Comparison of ENCODE assay signal across 8 cellular contexts in the genomic region with DNA sequence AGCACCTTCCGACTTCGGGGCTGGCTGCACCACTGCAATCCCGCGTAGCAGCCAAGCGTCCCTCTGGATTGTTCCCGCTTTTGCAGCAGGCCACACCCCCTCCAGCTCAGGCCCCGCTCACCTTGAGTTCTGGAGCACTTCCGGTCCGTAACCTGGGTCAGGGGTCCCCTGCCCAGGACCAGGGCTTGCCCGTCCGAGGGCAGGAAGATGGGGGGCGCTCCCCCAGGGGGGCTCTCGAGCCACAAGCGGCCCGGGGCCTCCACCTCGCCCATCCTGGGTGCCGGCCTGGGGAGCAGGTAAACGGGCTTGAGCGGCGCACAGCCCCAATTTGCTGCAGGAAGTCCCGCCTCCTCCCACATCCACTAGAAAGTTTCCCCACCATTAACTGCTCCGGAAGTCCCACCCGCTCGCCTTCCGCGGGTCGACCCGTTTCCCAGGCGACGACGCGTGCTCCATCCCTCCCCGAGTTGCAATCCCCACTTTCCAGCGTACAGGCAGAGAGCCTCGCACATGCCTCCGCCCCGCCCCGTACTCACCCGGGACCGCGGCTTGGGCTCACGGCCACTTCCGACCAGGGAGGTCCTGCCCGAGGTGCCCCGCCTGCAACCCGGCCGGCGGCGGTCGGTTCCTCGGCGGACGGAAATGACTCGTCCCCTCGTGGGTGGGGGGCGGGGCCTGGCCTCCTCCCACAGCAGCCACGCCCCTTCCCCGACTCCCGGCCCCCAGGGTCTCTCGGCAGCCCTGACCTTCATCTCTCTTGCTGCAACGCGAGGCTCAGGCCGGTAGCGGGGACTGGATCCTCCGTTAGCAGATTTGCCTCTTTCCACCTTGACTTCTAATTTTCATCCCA. TPM values are rescaled to one million over a fixed set of nuclear protein-coding genes. Genes with fewer than 3 reads are reported as not detected.
DNase-seq lines count a peak whose midpoint lies in the region; FAIRE-seq and TF ChIP-seq lines count a peak whose summit lies in the region.

A gene (minus strand): TSS at position 644 of the 850 bp plus-strand sequence. CDS start 372 bp downstream, at position 272.

- H3K23me2 ChIP-seq in H1 (ENCODE audit: low read depth, low read length): peaks cover 15% of the 10 kb centered on the region

- peaks cover 0 to 3% (median 0%) of the 10 kb centered on the region in 8 donors for H3K9me3 Mint-ChIP-seq in CD4-positive, alpha-beta memory T cell

- H2AK5ac ChIP-seq in H1 (ENCODE audit: low read depth, low read length) (peak within 1 kb of the TSS; percentile 93; the same call in 1 of the 2 replicates), mesendoderm (ENCODE audit: low read length) (no peak within 1 kb of the TSS)

- H3K27ac Mint-ChIP-seq in CD4-positive, alpha-beta memory T cell: peak within 1 kb of the TSS in 2 of 7 donors; percentile 91 to 92

- H4K91ac ChIP-seq in H1 (replicated peaks; ENCODE audit: insufficient read length, low read length): peak within 1 kb of the TSS; percentile 97

- H4K8ac ChIP-seq in H1 (ENCODE audit: extremely low read depth, insufficient read depth, low read length) (peak within 1 kb of the TSS; percentile 97), mesendoderm (ENCODE audit: low read depth, low read length) (no peak within 1 kb of the TSS)

- peak within 1 kb of the TSS; percentile 26 to 81 for H3K4me3 ChIP-seq in CD4-positive, alpha-beta memory T cell (ENCODE audit: low read length in 2 of 2)
- H3K4me3 ChIP-seq in HUES6 (ENCODE audit: low read depth, low read length): peak within 1 kb of the TSS; percentile 97
- H3K4me3 ChIP-seq in NT2/D1 (ENCODE audit: insufficient read length, low read depth): peak within 1 kb of the TSS; percentile 86
- H3K4me3 ChIP-seq in H1 (ENCODE audit: extremely low read depth in 1 of 4, insufficient read depth in 2 of 4, low read depth in 3 of 4, low read length in 4 of 4): peak within 1 kb of the TSS; percentile 68 to 96 (median 90)
- peak within 1 kb of the TSS; percentile 81 for H3K4me3 ChIP-seq in mesendoderm (ENCODE audit: low read length)

- H3K23ac ChIP-seq in H1 (ENCODE audit: insufficient read length) (no peak within 1 kb of the TSS), mesendoderm (ENCODE audit: low read length) (no peak within 1 kb of the TSS)

- peaks cover 21% of the 10 kb centered on the region for H3K36me3 ChIP-seq in CD4-positive, alpha-beta memory T cell (ENCODE audit: insufficient read depth, low read length)
- H3K36me3 ChIP-seq in HUES6 (ENCODE audit: control insufficient read depth, insufficient read depth, low read length) (peaks cover 26% of the 10 kb centered on the region), NT2/D1 (ENCODE audit: insufficient read depth, insufficient read length, low read length) (peaks cover 56% of the 10 kb centered on the region), H1 (ENCODE audit: control insufficient read depth in 2 of 4, insufficient read depth in 4 of 4, low read length in 3 of 4) (peaks cover 13 to 22% (median 19%) of the 10 kb centered on the region in 4 experiments), mesendoderm (ENCODE audit: control insufficient read depth, insufficient read depth, low read length) (peaks cover 6% of the 10 kb centered on the region)

- no peaks in the 10 kb centered on the region for H3K27me3 Mint-ChIP-seq in CD4-positive, alpha-beta memory T cell

- peak within 1 kb of the TSS; percentile 68; the same call in 1 of the 2 replicates for H2BK12ac ChIP-seq in H1 (ENCODE audit: low read depth, low read length)

- peak; percentile 7 to 84 for TF ChIP-seq POLR2A in H1 (IDR thresholded peaks at IDR 0.05; ENCODE audit: control extremely low read depth in 1 of 2, low read depth in 2 of 2, low read length in 2 of 2)

- intact Hi-C loops in CD4-positive, alpha-beta memory T cell (cut with micrococcal nuclease): loop anchor here (1.0 to 5.0 kb wide), 4 partner anchors 17 to 1545 kb away; a partner anchor contains a TSS

- no peak for TF ChIP-seq RAD21 in H1 (IDR thresholded peaks at IDR 0.05 in 1 of 2, conservative IDR thresholded peaks at IDR 0.05 in 1 of 2; ENCODE audit: low read depth in 2 of 2, low read length in 2 of 2)

- peak within 1 kb of the TSS; percentile 65 for H2BK120ac ChIP-seq in H1 (replicated peaks; ENCODE audit: low read depth, low read length)
- H2BK120ac ChIP-seq in mesendoderm (ENCODE audit: low read depth, low read length): no peak within 1 kb of the TSS

- CTCF ChIA-PET in CD4-positive, alpha-beta memory T cell (lab: Charles Lee; ENCODE audit: partially characterized antibody): interaction anchor here (1.0 to 2.8 kb wide), 5 partner anchors 10 to 149 kb away, joined by 3 to 10 read pairs (median 3); a partner anchor contains a TSS
- CTCF ChIA-PET in H1 (lab: Charles Lee; ENCODE audit: partially characterized antibody): interaction anchor here (0.6 kb wide), 1 partner anchor 32 kb away, joined by 3 read pairs; no protein-coding TSS in a partner anchor

- H2BK20ac ChIP-seq in H1 (ENCODE audit: low read length): no peak within 1 kb of the TSS

- H3K79me1 ChIP-seq in H1 (ENCODE audit: low read depth, low read length) (peaks cover 15% of the 10 kb centered on the region), mesendoderm (ENCODE audit: low read length) (peaks cover 9% of the 10 kb centered on the region)

- peak within 1 kb of the TSS; percentile 95 for H3K27ac ChIP-seq in CD4-positive, alpha-beta memory T cell (ENCODE audit: low read depth, low read length)
- H3K27ac ChIP-seq in HUES6 (ENCODE audit: low read depth, low read length) (peak within 1 kb of the TSS; percentile 93), H1 (ENCODE audit: low read depth, low read length) (peak within 1 kb of the TSS; percentile 70), mesendoderm (ENCODE audit: low read depth, low read length) (peak within 1 kb of the TSS; percentile 91)

- H3K4me2 ChIP-seq in H1 (ENCODE audit: insufficient read depth in 1 of 2, low read depth in 2 of 2, low read length in 2 of 2): peak within 1 kb of the TSS; percentile 77 to 93
- H3K4me2 ChIP-seq in mesendoderm (ENCODE audit: low read length): peak within 1 kb of the TSS; percentile 31

- peak within 1 kb of the TSS in 5 of 8 donors; percentile 97 to 100 (median 98) for H3K4me3 Mint-ChIP-seq in CD4-positive, alpha-beta memory T cell

- peak within 1 kb of the TSS; percentile 98 for H3K18ac ChIP-seq in H1 (ENCODE audit: extremely low read depth, low read length)
- peak within 1 kb of the TSS; percentile 63 for H3K18ac ChIP-seq in mesendoderm (ENCODE audit: low read length)

- H3K4me1 ChIP-seq in CD4-positive, alpha-beta memory T cell (ENCODE audit: insufficient read depth, low read length): peaks cover 53% of the 10 kb centered on the region
- peaks cover 24% of the 10 kb centered on the region for H3K4me1 ChIP-seq in HUES6 (ENCODE audit: control insufficient read depth, insufficient read depth, low read length)
- H3K4me1 ChIP-seq in NT2/D1 (ENCODE audit: insufficient read depth, insufficient read length): peaks cover 25% of the 10 kb centered on the region
- peaks cover 0 to 15% (median 6%) of the 10 kb centered on the region in 4 experiments; a peak in 5 of 7 replicates for H3K4me1 ChIP-seq in H1 (replicated peaks in 1 of 4; ENCODE audit: control insufficient read depth in 3 of 4, insufficient read depth in 4 of 4, low read length in 3 of 4)
- peaks cover 4% of the 10 kb centered on the region for H3K4me1 ChIP-seq in mesendoderm (ENCODE audit: control insufficient read depth, low read depth, low read length)

- peaks cover 17 to 52% (median 25%) of the 10 kb centered on the region in 4 donors for H3K4me1 Mint-ChIP-seq in CD4-positive, alpha-beta memory T cell

- 1% methylated on average over 45 of the region's 65 CpGs; no CpG with 5 or more reads in 1 of the 2 experiments for WGBS in H1 (ENCODE audit: extremely low coverage in 1 of 2, insufficient coverage in 1 of 2, insufficient read length in 1 of 2, insufficient replicate concordance in 2 of 2, low coverage in 1 of 2, low lambda C conversion rate in 2 of 2, missing lambda C conversion rate in 1 of 2), 2 experiments
- WGBS in mesendoderm (ENCODE audit: extremely low coverage, insufficient coverage, low lambda C conversion rate): no CpG with 5 or more reads among the region's 65 CpGs

- peak within 1 kb of the TSS; percentile 95 for H2BK5ac ChIP-seq in H1 (ENCODE audit: low read depth, low read length)
- peak within 1 kb of the TSS; percentile 76 for H2BK5ac ChIP-seq in mesendoderm (ENCODE audit: low read length)

- H3K9ac ChIP-seq in HUES6 (ENCODE audit: low read length): peak within 1 kb of the TSS; percentile 87
- peak within 1 kb of the TSS; percentile 93 for H3K9ac ChIP-seq in NT2/D1 (ENCODE audit: insufficient read length, low read depth)
- H3K9ac ChIP-seq in H1 (replicated peaks in 1 of 4; ENCODE audit: extremely low read depth in 1 of 4, low read depth in 3 of 4, low read length in 3 of 4): peak within 1 kb of the TSS; percentile 80 to 93 (median 84)
- H3K9ac ChIP-seq in mesendoderm (ENCODE audit: low read length): peak within 1 kb of the TSS; percentile 82

- no peaks in the 10 kb centered on the region for H3K9me3 ChIP-seq in CD4-positive, alpha-beta memory T cell (ENCODE audit: control insufficient read depth in 1 of 2, low read length in 2 of 2)
- no peaks in the 10 kb centered on the region for H3K9me3 ChIP-seq in HUES6 (ENCODE audit: control insufficient read depth, insufficient read depth, low read depth, low read length)
- no peaks in the 10 kb centered on the region for H3K9me3 ChIP-seq in NT2/D1 (ENCODE audit: insufficient read depth, low read length)
- H3K9me3 ChIP-seq in H1 (ENCODE audit: insufficient read depth in 2 of 2, low read depth in 1 of 2, low read length in 1 of 2): no peaks in the 10 kb centered on the region

- H3K79me2 ChIP-seq in H1 (ENCODE audit: control insufficient read depth in 1 of 2, insufficient read depth in 2 of 2, low read length in 2 of 2) (peaks cover 0 to 27% of the 10 kb centered on the region in 2 experiments; a peak in 2 of 4 replicates), mesendoderm (ENCODE audit: control insufficient read depth, insufficient read depth, low read length) (peaks cover 20% of the 10 kb centered on the region)

- peaks cover 4 to 33% of the 10 kb centered on the region in 2 donors for H3K36me3 Mint-ChIP-seq in CD4-positive, alpha-beta memory T cell

- no peak for TF ChIP-seq EP300 in H1 (IDR thresholded peaks at IDR 0.05; ENCODE audit: borderline replicate concordance in 1 of 2, low read depth in 2 of 2, low read length in 2 of 2)

- no peak within 1 kb of the TSS; the same call in 1 of the 2 replicates for H2AFZ ChIP-seq in H1 (ENCODE audit: low read length)

- H3K56ac ChIP-seq in H1 (replicated peaks; ENCODE audit: insufficient read length, low read depth, low read length): peak within 1 kb of the TSS; percentile 83
- peak within 1 kb of the TSS; percentile 96 for H3K56ac ChIP-seq in mesendoderm (ENCODE audit: low read length)

- DNase-seq in CD4-positive, alpha-beta memory T cell: peak; percentile 88 to 90 (median 89)
- DNase-seq in GM20000 (ENCODE audit: low spot score) (peak; percentile 96), NT2/D1 (ENCODE audit: low read depth, low spot score) (no peak), H1 (ENCODE audit: low read depth in 1 of 2, low spot score in 2 of 2) (peak in 1 of 2 experiments; percentile 93), mesendoderm (peak; percentile 95)
- DNase-seq in activated CD8-positive, alpha-beta memory T cell treated with anti-CD3 and anti-CD28 coated beads for 48 hours (ENCODE audit: low read depth in 2 of 3, low spot score in 2 of 3): peak; percentile 83 to 91 (median 86)
- DNase-seq in stimulated activated CD8-positive, alpha-beta memory T cell treated with anti-CD3 and anti-CD28 coated beads, Interleukin-15, amount 100 ng/mL, for 1 hour (ENCODE audit: low read depth): peak; percentile 74

- H3K27me3 ChIP-seq in CD4-positive, alpha-beta memory T cell (ENCODE audit: insufficient read depth, low read length): no peaks in the 10 kb centered on the region
- no peaks in the 10 kb centered on the region for H3K27me3 ChIP-seq in HUES6 (ENCODE audit: control insufficient read depth, insufficient read depth, low read length)
- H3K27me3 ChIP-seq in NT2/D1 (ENCODE audit: insufficient read depth, insufficient read length): no peaks in the 10 kb centered on the region
- no peaks in the 10 kb centered on the region for H3K27me3 ChIP-seq in H1 (replicated peaks in 1 of 4; ENCODE audit: control insufficient read depth in 3 of 4, extremely low read depth in 1 of 4, insufficient read depth in 3 of 4, low read length in 3 of 4)
- no peaks in the 10 kb centered on the region for H3K27me3 ChIP-seq in mesendoderm (ENCODE audit: insufficient read depth, low read length, poor library complexity)

- peak within 1 kb of the TSS; percentile 88 for H3K4ac ChIP-seq in H1 (replicated peaks; ENCODE audit: insufficient read length, low read depth, low read length)
- H3K4ac ChIP-seq in mesendoderm (ENCODE audit: low read depth, low read length): no peak within 1 kb of the TSS

- TF ChIP-seq CTCF in GM20000 (IDR thresholded peaks at IDR 0.05; ENCODE audit: extremely low read depth, missing control alignments) (no peak), H1 (IDR thresholded peaks at IDR 0.05; ENCODE audit: control extremely low read depth in 1 of 3, insufficient read depth in 1 of 3, low read depth in 1 of 3, low read length in 3 of 3) (no peak)

- peaks cover 9 to 18% of the 10 kb centered on the region in 2 experiments for H4K20me1 ChIP-seq in H1 (replicated peaks in 1 of 2; ENCODE audit: control insufficient read depth in 1 of 2, insufficient read depth in 2 of 2, low read length in 2 of 2)

- no peak for FAIRE-seq in H1 (lab: Jason Lieb, UNC)

- H4K5ac ChIP-seq in H1 (ENCODE audit: insufficient read length, low read depth, low read length) (peak within 1 kb of the TSS; percentile 90), mesendoderm (ENCODE audit: low read length) (no peak within 1 kb of the TSS)

- H2BK15ac ChIP-seq in H1 (ENCODE audit: low read length) (peak within 1 kb of the TSS; percentile 95; the same call in 1 of the 2 replicates), mesendoderm (replicated peaks; ENCODE audit: low read depth) (no peak within 1 kb of the TSS)

- POLR2A ChIA-PET in CD4-positive, alpha-beta memory T cell (lab: Charles Lee; ENCODE audit: partially characterized antibody): interaction anchor here (0.6 to 9.1 kb wide), 15 partner anchors 10 to 191 kb away, joined by 3 to 173 read pairs (median 3); a partner anchor contains a TSS
- POLR2A ChIA-PET in H1 (lab: Charles Lee; ENCODE audit: partially characterized antibody): interaction anchor here (0.7 to 12.4 kb wide), 12 partner anchors 10 to 191 kb away, joined by 3 to 247 read pairs (median 5); a partner anchor contains a TSS

- no peak within 1 kb of the TSS for H3K14ac ChIP-seq in H1 (ENCODE audit: insufficient read length)

RNA-seq across cellular contexts. Expression of the gene that starts here (rescaled TPM):
- total RNA-seq in CD4-positive, alpha-beta memory T cell: 100 to 1,000 TPM; 171 to 192 TPM
- 10 to 100 TPM; 28.9 to 33.9 TPM for polyA plus RNA-seq in CD4-positive, alpha-beta memory T cell
- total RNA-seq in H1 (2021; fragmentation: NEBNext Ultra II Directional; extraction: Animal tissue kit (Norgen Biotek cat#: 25700)): 105 TPM in 2 replicates
- 45.8 and 66.5 TPM in 2 replicates for polyA plus RNA-seq in H1 (2011; rRNA removed)
- polyA plus RNA-seq in H1 (2011; cell fraction: cytosol; rRNA removed): 56.6 TPM
- polyA plus RNA-seq in H1 (2011; cell fraction: nucleus; rRNA removed): 225 TPM
- 84.3 to 106 TPM (median 94.0 TPM) in 4 replicates for polyA plus RNA-seq in H1 (2012, experiment 1 of 2)
- polyA plus RNA-seq in H1 (2012, experiment 2 of 2): 90.6 TPM
- polyA plus RNA-seq in H1 (2013, experiment 1 of 2): 71.9 TPM
- polyA plus RNA-seq in H1 (2013, experiment 2 of 2): 66.3 TPM
- 21.4 and 26.5 TPM in 2 replicates for polyA minus RNA-seq in H1 (2011; rRNA and poly(A)+ RNA removed)
- 42.9 TPM for polyA minus RNA-seq in H1 (2011; cell fraction: cytosol; rRNA and poly(A)+ RNA removed)
- polyA minus RNA-seq in H1 (2011; cell fraction: nucleus; rRNA and poly(A)+ RNA removed): 80.3 TPM
- 44.3 TPM for polyA plus RNA-seq in mesendoderm (2013, experiment 1 of 2)
- 43.9 TPM for polyA plus RNA-seq in mesendoderm (2013, experiment 2 of 2)
